In genomic region chr6:149368065-149368464, GRCh38 we compare ENCODE assay signal across 18 cellular contexts. TPM values are rescaled to one million over a fixed set of nuclear protein-coding genes. Genes with fewer than 3 reads are reported as not detected.
DNase-seq lines count a peak whose midpoint lies in the region; ATAC-seq and TF ChIP-seq lines count a peak whose summit lies in the region.
"Had no signal": no experiment of that assay in that cellular context is flagged by ENCODE, and none has a peak within 500 bp of the region (broad histone marks: within the 10 kb centered on the region; RNA-seq: fewer than 3 reads in every experiment).

No MANE protein-coding gene starts in this region.

- H3K4me1 Mint-ChIP-seq in type B pancreatic cell (ENCODE audit: unreplicated experiment), result peaks cover 18% of the 10 kb centered on the region

- H3K36me3 Mint-ChIP-seq in type B pancreatic cell, result peaks cover 14% of the 10 kb centered on the region

- DNase-seq in GM13977 (ENCODE audit: low spot score), result peak; percentile 12
- DNase-seq in astrocyte of the hippocampus (ENCODE audit: low read depth, low spot score), result peak; percentile 20
- DNase-seq in type B pancreatic cell (ENCODE audit: extremely low spot score, unreplicated experiment), result no peak
- no peak for DNase-seq in DMS 273 (lab: John Stamatoyannopoulos, UW; ENCODE audit: unreplicated experiment)
- DNase-seq in AG20443 (ENCODE audit: low spot score), result no peak
- DNase-seq: activated naive CD4-positive, alpha-beta T cell treated with anti-CD3 and anti-CD28 coated beads for 36 hours; brain microvascular endothelial cell; dermis blood vessel endothelial cell; glutamatergic neuron; lower lobe of right lung; NCI-H1105 treated with DMSO at 0.1 percent for 48 hours; retina; T-cell; WERI-Rb-1 had no signal

- no peak for TF ChIP-seq CTCF in GM13977 (IDR thresholded peaks at IDR 0.05; ENCODE audit: extremely low read depth, insufficient read depth, missing control alignments)
- no peak for TF ChIP-seq CTCF in type B pancreatic cell (conservative IDR thresholded peaks at IDR 0.05)

- in situ Hi-C loops in GM13977 (cut with MboI; ENCODE audit: low pct_unique_long_range_greater_than_20kb, low sequenced_read_pairs, unreplicated experiment), result no loop called here

- H3K27ac Mint-ChIP-seq in type B pancreatic cell, result no peak overlapping the region
- H3K27ac Mint-ChIP-seq: activated naive CD4-positive, alpha-beta T cell treated with anti-CD3 and anti-CD28 coated beads for 36 hours; natural killer cell treated with Interleukin-12 subunit alpha and Interleukin-12 subunit beta and Interleukin-15 and Interleukin-18, amount 100 ng/mL, for 72 hours; T-cell had no signal

- ATAC-seq in GM19395 (IDR thresholded peaks at IDR 0.05; ENCODE audit: unreplicated experiment) (peak; percentile 82), HG02973 (IDR thresholded peaks at IDR 0.05; ENCODE audit: unreplicated experiment) (peak; percentile 67), HG03457 (IDR thresholded peaks at IDR 0.05; ENCODE audit: unreplicated experiment) (no peak)
- ATAC-seq: lower lobe of right lung, T-cell had no signal

- H3K4me3 Mint-ChIP-seq in type B pancreatic cell, result no peak overlapping the region
- H3K4me3 Mint-ChIP-seq: activated naive CD4-positive, alpha-beta T cell treated with anti-CD3 and anti-CD28 coated beads for 36 hours; natural killer cell treated with Interleukin-12 subunit alpha and Interleukin-12 subunit beta and Interleukin-15 and Interleukin-18, amount 100 ng/mL, for 72 hours; T-cell had no signal

- no peaks in the 10 kb centered on the region for H3K27me3 Mint-ChIP-seq in type B pancreatic cell
- H3K27me3 Mint-ChIP-seq: natural killer cell treated with Interleukin-12 subunit alpha and Interleukin-12 subunit beta and Interleukin-15 and Interleukin-18, amount 100 ng/mL, for 72 hours; T-cell had no signal

- H3K9me3 Mint-ChIP-seq in type B pancreatic cell, result peaks cover 5% of the 10 kb centered on the region
- H3K9me3 Mint-ChIP-seq: activated naive CD4-positive, alpha-beta T cell treated with anti-CD3 and anti-CD28 coated beads for 36 hours; natural killer cell treated with Interleukin-12 subunit alpha and Interleukin-12 subunit beta and Interleukin-15 and Interleukin-18, amount 100 ng/mL, for 72 hours; T-cell had no signal

RNA-seq across cellular contexts. Expression of gene SUMO4, which starts 32.0 kb away (rescaled TPM):
- 0.98 and 2.8 TPM in 2 replicates for total RNA-seq in type B pancreatic cell (ENCODE audit: low replicate concordance)

RNA-seq across cellular contexts. Expression of gene TAB2, which starts 50.6 kb away (rescaled TPM):
- 58.7 TPM in 2 replicates for total RNA-seq in type B pancreatic cell (ENCODE audit: low replicate concordance)

Comparison
In these comparisons a context has a peak if more than half of its experiments do, and no peak if none do; other contexts are left out.
1. DNase-seq: peak in GM13977 (single experiment) and astrocyte of the hippocampus (single experiment); none in type B pancreatic cell (single experiment), DMS 273 (single experiment) and AG20443 (single experiment).